ENCODE assay signal across 23 cellular contexts in the genomic region with DNA sequence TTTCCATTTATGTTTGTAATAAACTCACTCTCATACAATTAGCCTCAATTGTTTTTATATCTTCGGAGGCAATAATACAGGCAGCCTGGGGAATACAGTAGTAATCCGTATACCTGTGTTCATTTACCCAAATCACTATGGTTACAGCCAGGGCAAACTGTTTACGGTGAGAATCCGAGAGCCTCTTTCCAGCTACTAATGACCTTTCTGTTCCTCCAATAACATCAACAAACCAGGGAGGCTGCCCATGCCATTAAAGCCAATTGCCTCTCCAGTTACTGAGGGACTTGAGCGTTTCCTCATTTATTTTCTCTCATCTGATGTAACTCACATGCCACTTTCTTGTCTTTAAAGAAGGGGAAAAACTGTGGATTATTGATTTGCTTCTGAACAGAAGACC.
"Had no signal": no experiment of that assay in that cellular context is flagged by ENCODE, and none has a peak within 500 bp of the region (broad histone marks: within the 10 kb centered on the region; RNA-seq: fewer than 3 reads in every experiment).

No MANE protein-coding gene starts in this region.

- H3K27me3 ChIP-seq: esophagus muscularis mucosa, foreskin keratinocyte, stomach, thyroid gland, upper lobe of right lung had no signal

- H3K27me3 Mint-ChIP-seq: activated CD4-positive, alpha-beta T cell treated with anti-CD3 and anti-CD28 coated beads for 36 hours; activated CD8-positive, alpha-beta memory T cell treated with anti-CD3 and anti-CD28 coated beads, Interleukin-2, amount 10 ng/mL, durations not matched to agents 7 days and 5 days; central memory CD8-positive, alpha-beta T cell; stimulated activated naive B cell treated with anti-CD40 and anti-IgM and Interleukin-4, amounts not matched to agents 10 μg/mL and 1 μg/mL and 100 μg/mL, for 72 hours had no signal

- DNase-seq: activated CD4-positive, alpha-beta T cell treated with anti-CD3 and anti-CD28 coated beads for 36 hours; activated CD4-positive, CD25-positive, alpha-beta regulatory T cell; activated CD8-positive, alpha-beta memory T cell treated with anti-CD3 and anti-CD28 coated beads, Interleukin-2, amount 10 ng/mL, durations not matched to agents 7 days and 5 days; activated CD8-positive, alpha-beta T cell treated with anti-CD3 and anti-CD28 coated beads, Interleukin-2, amount 10 ng/mL, durations not matched to agents 7 days and 5 days; activated naive CD4-positive, alpha-beta T cell; activated T-cell treated with anti-CD3 and anti-CD28 coated beads, Interleukin-2, amount 50 U/mL, for 72 hours; dermis blood vessel endothelial cell; effector CD4-positive, alpha-beta T cell; foreskin keratinocyte; left ventricle myocardium superior; posterior cingulate gyrus; right cardiac atrium; stimulated activated CD4-positive, alpha-beta T cell treated with anti-CD3 and anti-CD28 coated beads, Interleukin-15, amount 100 ng/mL, for 24 hours; stimulated activated CD4-positive, alpha-beta T cell treated with anti-CD3 and anti-CD28 coated beads, Interleukin-2, amount 100 ng/mL, for 24 hours; stimulated activated naive B cell treated with anti-CD40 and anti-IgM and Interleukin-4, amounts not matched to agents 10 μg/mL and 1 μg/mL and 100 μg/mL, for 72 hours; stomach; thyroid gland; upper lobe of right lung had no signal

- H3K4me1 Mint-ChIP-seq: activated CD4-positive, alpha-beta T cell treated with anti-CD3 and anti-CD28 coated beads for 36 hours; central memory CD8-positive, alpha-beta T cell; stimulated activated naive B cell treated with anti-CD40 and anti-IgM and Interleukin-4, amounts not matched to agents 10 μg/mL and 1 μg/mL and 100 μg/mL, for 72 hours had no signal

- H3K36me3 ChIP-seq: esophagus muscularis mucosa, stomach, thyroid gland, upper lobe of right lung had no signal

- H3K4me3 Mint-ChIP-seq: activated CD4-positive, alpha-beta T cell treated with anti-CD3 and anti-CD28 coated beads for 36 hours; activated CD8-positive, alpha-beta memory T cell treated with anti-CD3 and anti-CD28 coated beads, Interleukin-2, amount 10 ng/mL, durations not matched to agents 7 days and 5 days; activated CD8-positive, alpha-beta T cell treated with anti-CD3 and anti-CD28 coated beads, Interleukin-2, amount 10 ng/mL, durations not matched to agents 7 days and 5 days; activated T-cell treated with anti-CD3 and anti-CD28 coated beads, Interleukin-2, amount 50 U/mL, for 72 hours; central memory CD8-positive, alpha-beta T cell; neural crest cell; stimulated activated naive B cell treated with anti-CD40 and anti-IgM and Interleukin-4, amounts not matched to agents 10 μg/mL and 1 μg/mL and 100 μg/mL, for 72 hours; T-helper 2 cell treated with Interferon-gamma antibody and Interleukin-4, amounts not matched to agents 5 μg/mL and 100 μg/mL, for 36 hours had no signal

- H3K27ac Mint-ChIP-seq: activated CD4-positive, alpha-beta T cell treated with anti-CD3 and anti-CD28 coated beads for 36 hours; activated CD8-positive, alpha-beta memory T cell treated with anti-CD3 and anti-CD28 coated beads, Interleukin-2, amount 10 ng/mL, durations not matched to agents 7 days and 5 days; activated CD8-positive, alpha-beta T cell treated with anti-CD3 and anti-CD28 coated beads, Interleukin-2, amount 10 ng/mL, durations not matched to agents 7 days and 5 days; activated naive CD4-positive, alpha-beta T cell treated with anti-CD3 and anti-CD28 coated beads, Interleukin-2, amount 50 U/mL, for 72 hours; activated T-cell treated with anti-CD3 and anti-CD28 coated beads, Interleukin-2, amount 50 U/mL, for 72 hours; stimulated activated naive B cell treated with anti-CD40 and anti-IgM and Interleukin-4, amounts not matched to agents 10 μg/mL and 1 μg/mL and 100 μg/mL, for 72 hours; T-helper 2 cell treated with Interferon-gamma antibody and Interleukin-4, amounts not matched to agents 5 μg/mL and 100 μg/mL, for 36 hours had no signal

- H3K27ac ChIP-seq: esophagus muscularis mucosa, foreskin keratinocyte, stomach, thyroid gland, upper lobe of right lung had no signal

- H3K36me3 Mint-ChIP-seq: activated CD8-positive, alpha-beta memory T cell treated with anti-CD3 and anti-CD28 coated beads, Interleukin-2, amount 10 ng/mL, durations not matched to agents 7 days and 5 days; activated naive CD4-positive, alpha-beta T cell treated with anti-CD3 and anti-CD28 coated beads, Interleukin-2, amount 50 U/mL, for 72 hours; stimulated activated naive B cell treated with anti-CD40 and anti-IgM and Interleukin-4, amounts not matched to agents 10 μg/mL and 1 μg/mL and 100 μg/mL, for 72 hours had no signal

- H3K9me3 Mint-ChIP-seq: activated T-cell treated with anti-CD3 and anti-CD28 coated beads, Interleukin-2, amount 50 U/mL, for 72 hours; central memory CD8-positive, alpha-beta T cell; neural crest cell; T-helper 2 cell treated with Interferon-gamma antibody and Interleukin-4, amounts not matched to agents 5 μg/mL and 100 μg/mL, for 36 hours had no signal

- ATAC-seq: activated CD4-positive, alpha-beta T cell treated with anti-CD3 and anti-CD28 coated beads for 36 hours; activated CD8-positive, alpha-beta memory T cell treated with anti-CD3 and anti-CD28 coated beads, Interleukin-2, amount 10 ng/mL, durations not matched to agents 7 days and 5 days; activated CD8-positive, alpha-beta T cell treated with anti-CD3 and anti-CD28 coated beads, Interleukin-2, amount 10 ng/mL, durations not matched to agents 7 days and 5 days; activated naive CD4-positive, alpha-beta T cell treated with anti-CD3 and anti-CD28 coated beads, Interleukin-2, amount 50 U/mL, for 72 hours; activated T-cell treated with anti-CD3 and anti-CD28 coated beads, Interleukin-2, amount 50 U/mL, for 72 hours; foreskin keratinocyte; left ventricle myocardium superior; right cardiac atrium; stimulated activated naive B cell treated with anti-CD40 and anti-IgM and Interleukin-4, amounts not matched to agents 10 μg/mL and 1 μg/mL and 100 μg/mL, for 72 hours; upper lobe of right lung had no signal

- H3K4me3 ChIP-seq: esophagus muscularis mucosa, stomach, thyroid gland, upper lobe of right lung had no signal

- H3K9me3 ChIP-seq: esophagus muscularis mucosa, stomach, thyroid gland, upper lobe of right lung had no signal
